9 cellular contexts compared by ENCODE assay signal in genomic region chr15:52252781-52253180, GRCh38. TPM values are rescaled to one million over a fixed set of nuclear protein-coding genes. Genes with fewer than 3 reads are reported as not detected.
DNase-seq lines count a peak whose midpoint lies in the region; ATAC-seq lines count a peak whose summit lies in the region.
"Had no signal": no experiment of that assay in that cellular context is flagged by ENCODE, and none has a peak within 500 bp of the region (broad histone marks: within the 10 kb centered on the region; RNA-seq: fewer than 3 reads in every experiment).

No MANE protein-coding gene starts in this region.

- no peak overlapping the region for H3K4me3 Mint-ChIP-seq in activated naive CD8-positive, alpha-beta T cell treated with anti-CD3 and anti-CD28 coated beads, Interleukin-2, amount 50 U/mL, for 24 hours
- H3K4me3 Mint-ChIP-seq in activated naive CD8-positive, alpha-beta T cell treated with anti-CD3 and anti-CD28 coated beads for 36 hours, result no peak overlapping the region
- H3K4me3 Mint-ChIP-seq in activated T-helper 17 cell treated with anti-CD3 and anti-CD28 coated beads, Interleukin-2, amount 50 U/mL, for 72 hours, result peak overlapping the region; percentile 29

- peaks cover 33% of the 10 kb centered on the region for H3K4me1 Mint-ChIP-seq in activated naive CD8-positive, alpha-beta T cell treated with anti-CD3 and anti-CD28 coated beads, Interleukin-2, amount 50 U/mL, for 24 hours
- H3K4me1 Mint-ChIP-seq in activated naive CD8-positive, alpha-beta T cell treated with anti-CD3 and anti-CD28 coated beads for 36 hours, result peaks cover 10% of the 10 kb centered on the region
- H3K4me1 Mint-ChIP-seq in activated T-helper 17 cell treated with anti-CD3 and anti-CD28 coated beads, Interleukin-2, amount 50 U/mL, for 72 hours, result peaks cover 5% of the 10 kb centered on the region

- no peaks in the 10 kb centered on the region for H3K36me3 Mint-ChIP-seq in activated naive CD8-positive, alpha-beta T cell treated with anti-CD3 and anti-CD28 coated beads, Interleukin-2, amount 50 U/mL, for 24 hours (ENCODE audit: low read depth)
- no peaks in the 10 kb centered on the region for H3K36me3 Mint-ChIP-seq in activated naive CD8-positive, alpha-beta T cell treated with anti-CD3 and anti-CD28 coated beads for 36 hours
- no peaks in the 10 kb centered on the region for H3K36me3 Mint-ChIP-seq in activated T-helper 17 cell treated with anti-CD3 and anti-CD28 coated beads, Interleukin-2, amount 50 U/mL, for 72 hours (ENCODE audit: low read depth)

- DNase-seq in activated naive CD8-positive, alpha-beta T cell treated with anti-CD3 and anti-CD28 coated beads, Interleukin-2, amount 50 U/mL, for 24 hours, result no peak
- no peak for DNase-seq in activated naive CD8-positive, alpha-beta T cell treated with anti-CD3 and anti-CD28 coated beads for 36 hours
- DNase-seq in iris pigment epithelial cell (ENCODE audit: low read depth), result peak; percentile 96
- DNase-seq in NCI-H2196 treated with DMSO at 0.1 percent for 48 hours (lab: John Stamatoyannopoulos, UW; ENCODE audit: unreplicated experiment), result no peak
- DNase-seq in NCI-H82 treated with DMSO at 0.1 percent for 48 hours (lab: John Stamatoyannopoulos, UW; ENCODE audit: unreplicated experiment), result no peak
- DNase-seq: DMS 273 treated with DMSO at 0.1 percent for 48 hours had no signal

- no peaks in the 10 kb centered on the region for H3K27me3 Mint-ChIP-seq in activated naive CD8-positive, alpha-beta T cell treated with anti-CD3 and anti-CD28 coated beads, Interleukin-2, amount 50 U/mL, for 24 hours
- H3K27me3 Mint-ChIP-seq in activated naive CD8-positive, alpha-beta T cell treated with anti-CD3 and anti-CD28 coated beads for 36 hours, result no peaks in the 10 kb centered on the region
- no peaks in the 10 kb centered on the region for H3K27me3 Mint-ChIP-seq in activated T-helper 17 cell treated with anti-CD3 and anti-CD28 coated beads, Interleukin-2, amount 50 U/mL, for 72 hours

- no peaks in the 10 kb centered on the region for H3K9me3 Mint-ChIP-seq in activated naive CD8-positive, alpha-beta T cell treated with anti-CD3 and anti-CD28 coated beads, Interleukin-2, amount 50 U/mL, for 24 hours
- H3K9me3 Mint-ChIP-seq in activated naive CD8-positive, alpha-beta T cell treated with anti-CD3 and anti-CD28 coated beads for 36 hours, result no peaks in the 10 kb centered on the region
- H3K9me3 Mint-ChIP-seq in activated T-helper 17 cell treated with anti-CD3 and anti-CD28 coated beads, Interleukin-2, amount 50 U/mL, for 72 hours, result no peaks in the 10 kb centered on the region

- ATAC-seq in activated naive CD8-positive, alpha-beta T cell treated with anti-CD3 and anti-CD28 coated beads, Interleukin-2, amount 50 U/mL, for 24 hours, result peak; percentile 48
- peak; percentile 83 for ATAC-seq in activated T-helper 17 cell treated with anti-CD3 and anti-CD28 coated beads, Interleukin-2, amount 50 U/mL, for 72 hours (replicated peaks)
- no peak for ATAC-seq in HG03432 (IDR thresholded peaks at IDR 0.05; ENCODE audit: unreplicated experiment)
- ATAC-seq in HG02571 (IDR thresholded peaks at IDR 0.05; ENCODE audit: unreplicated experiment), result no peak

- H3K27ac Mint-ChIP-seq in activated naive CD8-positive, alpha-beta T cell treated with anti-CD3 and anti-CD28 coated beads, Interleukin-2, amount 50 U/mL, for 24 hours, result no peak overlapping the region
- H3K27ac Mint-ChIP-seq in activated naive CD8-positive, alpha-beta T cell treated with anti-CD3 and anti-CD28 coated beads for 36 hours, result no peak overlapping the region
- peak overlapping the region; percentile 70 for H3K27ac Mint-ChIP-seq in activated T-helper 17 cell treated with anti-CD3 and anti-CD28 coated beads, Interleukin-2, amount 50 U/mL, for 72 hours

RNA-seq across cellular contexts. Expression of gene MYO5C, which starts 42.8 kb away (rescaled TPM):
- total RNA-seq in activated naive CD8-positive, alpha-beta T cell treated with anti-CD3 and anti-CD28 coated beads for 36 hours, result under 1 TPM; 0.56 to 0.98 TPM
- total RNA-seq in activated T-helper 17 cell treated with anti-CD3 and anti-CD28 coated beads, Interleukin-2, amount 50 U/mL, for 72 hours, result 1 to 10 TPM; 2.3 to 3.0 TPM

Comparison
In these comparisons a context has a peak if more than half of its experiments do, and no peak if none do; other contexts are left out.
1. ATAC-seq: peak in activated naive CD8-positive, alpha-beta T cell treated with anti-CD3 and anti-CD28 coated beads, Interleukin-2, amount 50 U/mL, for 24 hours (single experiment) and activated T-helper 17 cell treated with anti-CD3 and anti-CD28 coated beads, Interleukin-2, amount 50 U/mL, for 72 hours (single experiment); none in HG03432 (single experiment) and HG02571 (single experiment).